ENCODE assay signal across 17 cellular contexts in the genomic region with DNA sequence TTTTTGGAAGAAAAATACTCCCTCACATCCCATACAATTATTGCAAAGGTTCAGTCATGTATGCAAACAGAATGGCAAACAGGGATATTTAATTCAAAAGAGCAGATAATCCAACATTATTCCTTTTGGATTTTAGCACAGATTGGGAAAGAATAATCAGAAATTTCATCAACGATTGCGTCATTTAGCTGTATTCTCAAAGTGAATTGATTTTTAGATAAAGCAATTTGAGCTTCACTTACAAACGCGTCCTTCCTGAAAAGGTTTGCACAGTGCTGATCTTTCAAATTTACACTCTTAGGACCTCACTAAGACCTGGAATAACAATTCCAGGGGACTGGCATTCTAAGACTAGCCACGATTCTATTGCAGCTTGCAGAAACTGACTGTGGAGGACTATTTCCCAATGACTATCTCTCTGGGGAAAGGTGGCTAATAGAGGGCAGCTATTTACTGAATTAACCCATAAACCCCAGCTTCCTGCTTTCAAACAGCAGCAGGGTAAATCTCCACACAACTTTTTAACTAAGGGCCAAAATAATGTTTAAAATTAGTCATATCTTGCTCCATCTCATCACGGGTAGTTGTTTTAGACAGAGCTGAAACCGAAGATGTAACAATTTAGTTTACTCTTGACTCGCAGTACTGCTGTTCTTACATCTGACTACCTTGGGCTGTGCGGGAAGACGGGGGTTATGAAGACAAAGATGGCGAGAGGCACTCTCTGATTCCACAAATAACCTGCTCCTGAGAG.
DNase-seq lines count a peak whose midpoint lies in the region; ATAC-seq, FAIRE-seq and TF ChIP-seq lines count a peak whose summit lies in the region.
"Had no signal": no experiment of that assay in that cellular context is flagged by ENCODE, and none has a peak within 500 bp of the region (broad histone marks: within the 10 kb centered on the region; RNA-seq: fewer than 3 reads in every experiment).

No MANE protein-coding gene starts in this region.

- peak; percentile 85 for FAIRE-seq in GM12892 (lab: Jason Lieb, UNC)
- FAIRE-seq: RCC 7860 had no signal

- H3K27me3 ChIP-seq in gastroesophageal sphincter (no peaks in the 10 kb centered on the region), tibial nerve (no peaks in the 10 kb centered on the region)
- H3K27me3 ChIP-seq: heart right ventricle had no signal

- H3K36me3 ChIP-seq in gastroesophageal sphincter (no peaks in the 10 kb centered on the region), tibial nerve (peaks cover 0 to 1% (median 0%) of the 10 kb centered on the region in 3 donors)
- H3K36me3 ChIP-seq: prostate gland, thoracic aorta had no signal

- H3K27ac ChIP-seq in gastroesophageal sphincter (no peak overlapping the region), tibial nerve (no peak overlapping the region)
- H3K27ac ChIP-seq: heart right ventricle, prostate gland, thoracic aorta had no signal

- WGBS in gastroesophageal sphincter (ENCODE audit: low coverage in 1 of 2), 2 donors = 75 to 77% methylated on average over 11 of the region's 11 CpGs
- 62 to 73% methylated on average over 11 of the region's 11 CpGs for WGBS in tibial nerve, 2 donors

- TF ChIP-seq POLR2A in GM12892 (IDR thresholded peaks at IDR 0.05; ENCODE audit: low read depth, low read length) (no peak), gastroesophageal sphincter (IDR thresholded peaks at IDR 0.05) (no peak), tibial nerve (IDR thresholded peaks at IDR 0.05) (no peak)

- ATAC-seq in GM21717 (IDR thresholded peaks at IDR 0.05; ENCODE audit: unreplicated experiment) (peak; percentile 42), gastroesophageal sphincter (peak; percentile 51)
- ATAC-seq: activated CD8-positive, alpha-beta memory T cell treated with anti-CD3 and anti-CD28 coated beads, Interleukin-2, amount 10 ng/mL, durations not matched to agents 7 days and 5 days; heart right ventricle had no signal

- H3K4me3 ChIP-seq in gastroesophageal sphincter = no peak overlapping the region
- H3K4me3 ChIP-seq in tibial nerve = no peak overlapping the region
- H3K4me3 ChIP-seq: heart right ventricle, prostate gland, thoracic aorta had no signal

- no peaks in the 10 kb centered on the region for H3K9me3 ChIP-seq in gastroesophageal sphincter
- H3K9me3 ChIP-seq in tibial nerve = no peaks in the 10 kb centered on the region
- H3K9me3 ChIP-seq: heart right ventricle, prostate gland, thoracic aorta had no signal

- no peak for TF ChIP-seq CTCF in gastroesophageal sphincter (IDR thresholded peaks at IDR 0.05)
- no peak for TF ChIP-seq CTCF in tibial nerve (IDR thresholded peaks at IDR 0.05)

- DNase-seq in GM12892 (ENCODE audit: insufficient read length) (no peak), HuH-7 (ENCODE audit: low spot score) (peak; percentile 49), middle frontal gyrus (ENCODE audit: extremely low spot score, low spot score) (no peak), tibial nerve (ENCODE audit: low spot score in 2 of 2) (no peak), DMS 273 treated with DMSO at 0.1 percent for 48 hours (lab: John Stamatoyannopoulos, UW) (no peak), NOMO-1 (lab: John Stamatoyannopoulos, UW; ENCODE audit: unreplicated experiment in 2 of 2) (no peak)
- DNase-seq: activated CD8-positive, alpha-beta memory T cell treated with anti-CD3 and anti-CD28 coated beads, Interleukin-2, amount 10 ng/mL, durations not matched to agents 7 days and 5 days; amniotic stem cell; dermis blood vessel endothelial cell; heart right ventricle; NCI-H2081 treated with DMSO at 0.1 percent for 48 hours; T1000 had no signal

- TF ChIP-seq EP300 in gastroesophageal sphincter (IDR thresholded peaks at IDR 0.05) (no peak), tibial nerve (IDR thresholded peaks at IDR 0.05) (no peak)

- H3K4me1 ChIP-seq in gastroesophageal sphincter (peaks cover 0 to 34% (median 0%) of the 10 kb centered on the region in 3 donors), tibial nerve (peaks cover 0 to 29% (median 0%) of the 10 kb centered on the region in 4 donors)
- H3K4me1 ChIP-seq: prostate gland had no signal
